1 cellular context compared by ENCODE assay signal in genomic region chr20:57495978-57496377, GRCh38.
TF ChIP-seq lines count a peak whose summit lies in the region.

No MANE protein-coding gene starts in this region.

TF ChIP-seq in K562, 482 proteins besides CTCF, POLR2A, EP300 and RAD21 (continued from another document):
- peak; percentile 39; the same call in 1 of the 2 replicates for TF ChIP-seq ZNF316 (IDR thresholded peaks at IDR 0.05)
- peak; percentile 68 for TF ChIP-seq MEIS2 (IDR thresholded peaks at IDR 0.05; ENCODE audit: partially characterized antibody)
- TF ChIP-seq PKNOX1 (IDR thresholded peaks at IDR 0.05), result peak; percentile 74
